ENCODE assay signal across 10 cellular contexts in genomic region chr2:167509585-167509984, GRCh38.
A peak's percentile ranks its signal among the peaks of the same experiment; 100 is the strongest.
DNase-seq lines count a peak whose midpoint lies in the region; ATAC-seq, FAIRE-seq and TF ChIP-seq lines count a peak whose summit lies in the region.
"Had no signal": no experiment of that assay in that cellular context is flagged by ENCODE, and none has a peak within 500 bp of the region (broad histone marks: within the 10 kb centered on the region; RNA-seq: fewer than 3 reads in every experiment).

No MANE protein-coding gene starts in this region.

- H3K4me2 ChIP-seq in neural progenitor cell: no peak overlapping the region

- ATAC-seq in naive thymus-derived CD4-positive, alpha-beta T cell: no peak
- ATAC-seq: activated CD4-positive, CD25-positive, alpha-beta regulatory T cell treated with anti-CD3 and anti-CD28 coated beads, Interleukin-2, amount 50 U/mL, for 24 hours had no signal

- H3K4me1 ChIP-seq in neural progenitor cell (peaks cover 7% of the 10 kb centered on the region), stomach (no peaks in the 10 kb centered on the region)
- no peaks in the 10 kb centered on the region for H3K4me1 ChIP-seq in naive thymus-derived CD4-positive, alpha-beta T cell (ENCODE audit: control insufficient read depth in 2 of 2, insufficient read depth in 2 of 2, low read length in 2 of 2)

- no peak overlapping the region for H3K9ac ChIP-seq in neural progenitor cell

- no peak for TF ChIP-seq CTCF in neural progenitor cell (IDR thresholded peaks at IDR 0.05)
- no peak for TF ChIP-seq CTCF in stomach (IDR thresholded peaks at IDR 0.05)

- WGBS in stomach, 5 donors: 14 to 21% (median 19%) methylated on average over 4 of the region's 4 CpGs

- H3K9me3 ChIP-seq in neural progenitor cell (ENCODE audit: low read depth) (no peaks in the 10 kb centered on the region), stomach (no peaks in the 10 kb centered on the region)
- no peaks in the 10 kb centered on the region for H3K9me3 ChIP-seq in naive thymus-derived CD4-positive, alpha-beta T cell (ENCODE audit: control insufficient read depth in 2 of 3, low read length in 3 of 3)

- H3K4me3 Mint-ChIP-seq in neural progenitor cell: no peak overlapping the region
- H3K4me3 Mint-ChIP-seq in naive thymus-derived CD4-positive, alpha-beta T cell: no peak overlapping the region

- no peak overlapping the region for H3K27ac Mint-ChIP-seq in neural progenitor cell
- no peak overlapping the region for H3K27ac Mint-ChIP-seq in naive thymus-derived CD4-positive, alpha-beta T cell

- CTCF ChIA-PET in naive thymus-derived CD4-positive, alpha-beta T cell (lab: Charles Lee): no interaction called here

- no peaks in the 10 kb centered on the region for H3K27me3 ChIP-seq in neural progenitor cell
- no peaks in the 10 kb centered on the region for H3K27me3 ChIP-seq in naive thymus-derived CD4-positive, alpha-beta T cell (ENCODE audit: control insufficient read depth in 2 of 2, insufficient read depth in 2 of 2, low read length in 2 of 2)
- H3K27me3 ChIP-seq in stomach: no peaks in the 10 kb centered on the region

- FAIRE-seq in endometrium (lab: Jason Lieb, UNC): peak; percentile 60

- POLR2A ChIA-PET in naive thymus-derived CD4-positive, alpha-beta T cell (lab: Charles Lee): no interaction called here

- H3K4me3 ChIP-seq in neural progenitor cell (no peak overlapping the region), stomach (no peak overlapping the region)
- H3K4me3 ChIP-seq in naive thymus-derived CD4-positive, alpha-beta T cell (ENCODE audit: low read length): no peak overlapping the region

- no peaks in the 10 kb centered on the region for H4K20me1 ChIP-seq in neural progenitor cell (ENCODE audit: low read depth)

- H3K36me3 ChIP-seq in neural progenitor cell (no peaks in the 10 kb centered on the region), stomach (no peaks in the 10 kb centered on the region)
- H3K36me3 ChIP-seq in naive thymus-derived CD4-positive, alpha-beta T cell (ENCODE audit: control insufficient read depth in 2 of 3, insufficient read depth in 3 of 3, low read length in 3 of 3): no peaks in the 10 kb centered on the region

- no peak for TF ChIP-seq POLR2A in stomach (IDR thresholded peaks at IDR 0.05)

- H3K79me2 ChIP-seq in neural progenitor cell (ENCODE audit: low read depth): no peaks in the 10 kb centered on the region

- no peak for TF ChIP-seq EP300 in stomach (IDR thresholded peaks at IDR 0.05)

- intact Hi-C loops in naive thymus-derived CD4-positive, alpha-beta T cell (cut with micrococcal nuclease): no loop called here
- intact Hi-C loops in stomach (cut with DNase I; ENCODE audit: low total_unique reads): no loop called here

- peaks cover 6% of the 10 kb centered on the region for H3K4me1 Mint-ChIP-seq in neural progenitor cell
- no peaks in the 10 kb centered on the region for H3K4me1 Mint-ChIP-seq in naive thymus-derived CD4-positive, alpha-beta T cell

- H3K27ac ChIP-seq in neural progenitor cell: no peak overlapping the region
- no peak overlapping the region for H3K27ac ChIP-seq in naive thymus-derived CD4-positive, alpha-beta T cell (ENCODE audit: low read depth, low read length)
- H3K27ac ChIP-seq in stomach: no peak overlapping the region

- H3F3A ChIP-seq in neural progenitor cell (ENCODE audit: low read depth): no peaks in the 10 kb centered on the region

- DNase-seq in ELF-1 (ENCODE audit: low read depth, low spot score): peak; percentile 64
- DNase-seq in NCI-H226: peak; percentile 92
- DNase-seq in neural progenitor cell (ENCODE audit: low spot score): peak; percentile 8
- no peak for DNase-seq in naive thymus-derived CD4-positive, alpha-beta T cell
- no peak for DNase-seq in OCI-M1 (lab: John Stamatoyannopoulos, UW)
- no peak for DNase-seq in stomach
- no peak for DNase-seq in NAMALWA (ENCODE audit: low spot score)
- DNase-seq: NCI-H2081 treated with DMSO at 0.1 percent for 48 hours had no signal

- H2AFZ ChIP-seq in neural progenitor cell (replicated peaks): no peak overlapping the region

- no peaks in the 10 kb centered on the region for H3K36me3 Mint-ChIP-seq in neural progenitor cell
- H3K36me3 Mint-ChIP-seq in naive thymus-derived CD4-positive, alpha-beta T cell: no peaks in the 10 kb centered on the region

- no peaks in the 10 kb centered on the region for H3K27me3 Mint-ChIP-seq in neural progenitor cell (ENCODE audit: insufficient read depth, low read depth)
- H3K27me3 Mint-ChIP-seq in naive thymus-derived CD4-positive, alpha-beta T cell: no peaks in the 10 kb centered on the region

- no peaks in the 10 kb centered on the region for H3K9me3 Mint-ChIP-seq in neural progenitor cell
- H3K9me3 Mint-ChIP-seq in naive thymus-derived CD4-positive, alpha-beta T cell: peaks cover 0 to 4% (median 0%) of the 10 kb centered on the region in 11 donors

Comparison
In these comparisons a context has a peak if more than half of its experiments do, and no peak if none do; other contexts are left out.
1. DNase-seq: peak in ELF-1 (single experiment), NCI-H226 (single experiment) and neural progenitor cell (single experiment); none in naive thymus-derived CD4-positive, alpha-beta T cell (0 of 9), OCI-M1 (single experiment), stomach (single experiment) and NAMALWA (single experiment).